ENCODE assay signal across 8 cellular contexts in the genomic region with DNA sequence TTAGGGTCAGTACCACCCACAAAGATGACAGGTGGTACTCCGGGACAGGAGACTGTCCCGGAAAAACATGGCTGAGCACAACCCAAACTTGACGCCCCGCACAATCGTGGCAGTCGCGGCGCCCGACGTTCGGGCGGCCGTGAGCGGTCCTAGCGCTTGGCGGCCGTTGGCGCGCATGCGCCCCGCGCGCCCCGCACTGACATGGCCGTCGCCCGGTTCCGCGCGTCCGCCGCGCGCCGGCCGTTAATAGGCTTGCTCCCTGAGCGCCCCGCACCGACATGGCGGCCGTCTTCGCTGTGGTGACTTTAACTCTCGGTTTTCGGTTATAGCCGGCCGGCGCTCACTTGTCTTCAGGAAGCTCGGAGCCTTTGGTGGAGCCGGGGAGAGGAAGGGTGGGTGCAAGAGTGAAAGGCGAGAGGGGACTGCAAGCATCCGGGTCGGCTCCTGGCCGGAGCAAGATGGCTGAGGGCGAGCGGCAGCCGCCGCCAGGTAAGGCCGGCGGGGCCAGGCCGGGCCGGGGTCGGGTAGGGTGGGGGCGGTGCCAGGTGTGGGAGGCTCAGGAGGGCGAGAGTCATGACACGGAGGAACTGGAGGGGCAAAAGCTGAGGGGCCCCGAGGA. TPM values are rescaled to one million over a fixed set of nuclear protein-coding genes. Genes with fewer than 3 reads are reported as not detected.
A peak's percentile ranks its signal among the peaks of the same experiment; 100 is the strongest.
DNase-seq lines count a peak whose midpoint lies in the region; ATAC-seq and TF ChIP-seq lines count a peak whose summit lies in the region.

TSS of gene PTPA (plus strand) at position 273 of the 619 bp plus-strand sequence. CDS start at position 459, 186 bp downstream.

- TF ChIP-seq CTCF in neural crest cell (conservative IDR thresholded peaks at IDR 0.05): no peak

- peak; percentile 77 for DNase-seq in DMS79 (lab: John Stamatoyannopoulos, UW)
- peak; percentile 87 for DNase-seq in LHCN-M2 (ENCODE audit: low read depth)
- peak; percentile 70 to 87 for DNase-seq in SHP77 (lab: John Stamatoyannopoulos, UW)
- DNase-seq in activated effector memory CD4-positive, alpha-beta T cell treated with anti-CD3 and anti-CD28 coated beads, Interleukin-2, amount 50 U/mL, for 16 hours: peak; percentile 95
- peak; percentile 84 for DNase-seq in fibroblast of the conjunctiva (ENCODE audit: low read depth)
- DNase-seq in neural crest cell (ENCODE audit: low read depth, low spot score): peak; percentile 75
- peak; percentile 82 for DNase-seq in stromal cell of bone marrow (ENCODE audit: low read depth)

- ATAC-seq in GM21825 (IDR thresholded peaks at IDR 0.05; ENCODE audit: unreplicated experiment): peak; percentile 71

- H3K4me1 Mint-ChIP-seq in neural crest cell: peaks cover 23% of the 10 kb centered on the region

- peak within 1 kb of the TSS; percentile 99 for H3K4me3 Mint-ChIP-seq in neural crest cell

- peak within 1 kb of the TSS; percentile 95 for H3K27ac Mint-ChIP-seq in neural crest cell (ENCODE audit: unreplicated experiment)

- no peaks in the 10 kb centered on the region for H3K9me3 Mint-ChIP-seq in neural crest cell

- no peaks in the 10 kb centered on the region for H3K27me3 Mint-ChIP-seq in neural crest cell (ENCODE audit: low read depth)

- no peaks in the 10 kb centered on the region for H3K36me3 Mint-ChIP-seq in neural crest cell (ENCODE audit: low read depth)

RNA-seq across cellular contexts. Expression of gene PTPA, which starts in this region (rescaled TPM):
- total RNA-seq in LHCN-M2 (2014; rRNA removed) (113 and 122 TPM in 2 replicates), neural crest cell (136 and 144 TPM in 2 replicates)
- 113 TPM for polyA plus RNA-seq in LHCN-M2 (2012)

Comparison
In these comparisons a context has a peak if more than half of its experiments do, and no peak if none do; other contexts are left out.
1. Peak in every context shown above with its lines: DNase-seq and ATAC-seq.